In the genomic region with DNA sequence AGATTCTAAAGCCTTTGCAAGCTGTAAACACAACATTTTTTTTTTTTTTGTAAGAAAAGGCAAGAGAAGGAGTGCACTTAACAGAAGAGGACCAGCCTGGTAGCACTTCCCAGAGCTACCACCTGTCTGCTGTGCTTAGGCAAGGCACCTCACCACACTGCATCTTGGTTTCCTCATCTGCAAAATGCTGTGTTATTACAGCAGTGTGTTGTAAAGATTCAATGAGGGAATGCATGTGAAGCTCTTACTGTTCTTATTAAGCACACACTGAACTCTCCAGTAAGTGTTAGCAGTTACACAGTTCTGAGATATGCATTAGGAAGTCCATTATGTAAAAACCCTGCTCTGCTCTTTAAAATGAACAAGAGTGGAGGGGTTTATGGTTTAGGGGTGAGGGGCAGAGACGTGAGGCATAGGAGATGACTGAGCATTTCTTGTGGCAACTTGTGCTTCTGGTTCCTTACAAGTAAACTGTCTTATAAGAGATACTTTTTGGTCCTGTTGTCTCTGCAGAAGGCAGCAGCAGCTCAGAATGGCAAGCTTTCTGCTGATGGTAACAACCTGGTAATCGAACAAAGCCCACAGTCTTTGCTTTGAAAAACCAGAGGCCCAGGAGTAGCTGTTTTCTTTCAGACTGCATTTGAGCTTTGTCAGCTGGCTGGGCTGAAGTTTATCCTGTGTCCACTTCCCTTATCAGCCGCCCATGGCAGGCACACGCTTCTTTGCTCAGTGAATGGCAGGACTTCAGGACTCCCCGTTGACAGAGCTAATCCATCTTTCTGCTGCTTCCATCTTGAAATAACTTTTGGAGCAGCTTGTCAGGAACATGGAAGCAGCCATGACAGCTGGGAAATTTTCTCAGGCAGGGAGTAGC, we compare ENCODE assay signal across 1 cellular context.
TF ChIP-seq lines count a peak whose summit lies in the region.

No MANE protein-coding gene starts in this region.

TF ChIP-seq in HepG2, 621 proteins besides CTCF, POLR2A, EP300 and RAD21 (continued from another document):
- no peak for TF ChIP-seq ZNF75D (CRISPR knock-in tag; IDR thresholded peaks at IDR 0.05; ENCODE audit: borderline replicate concordance)
- TF ChIP-seq, protein P1, sequence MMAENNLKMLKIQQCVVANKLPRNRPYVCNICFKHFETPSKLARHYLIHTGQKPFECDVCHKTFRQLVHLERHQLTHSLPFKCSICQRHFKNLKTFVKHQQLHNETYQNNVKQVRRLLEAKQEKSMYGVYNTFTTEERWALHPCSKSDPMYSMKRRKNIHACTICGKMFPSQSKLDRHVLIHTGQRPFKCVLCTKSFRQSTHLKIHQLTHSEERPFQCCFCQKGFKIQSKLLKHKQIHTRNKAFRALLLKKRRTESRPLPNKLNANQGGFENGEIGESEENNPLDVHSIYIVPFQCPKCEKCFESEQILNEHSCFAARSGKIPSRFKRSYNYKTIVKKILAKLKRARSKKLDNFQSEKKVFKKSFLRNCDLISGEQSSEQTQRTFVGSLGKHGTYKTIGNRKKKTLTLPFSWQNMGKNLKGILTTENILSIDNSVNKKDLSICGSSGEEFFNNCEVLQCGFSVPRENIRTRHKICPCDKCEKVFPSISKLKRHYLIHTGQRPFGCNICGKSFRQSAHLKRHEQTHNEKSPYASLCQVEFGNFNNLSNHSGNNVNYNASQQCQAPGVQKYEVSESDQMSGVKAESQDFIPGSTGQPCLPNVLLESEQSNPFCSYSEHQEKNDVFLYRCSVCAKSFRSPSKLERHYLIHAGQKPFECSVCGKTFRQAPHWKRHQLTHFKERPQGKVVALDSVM (CRISPR knock-in tag; IDR thresholded peaks at IDR 0.05): no peak
